ENCODE assay signal across 2 cellular contexts in genomic region chr9:23784962-23785361, GRCh38.
TF ChIP-seq lines count a peak whose summit lies in the region.

No MANE protein-coding gene starts in this region.

TF ChIP-seq in GM23338, 12 proteins besides CTCF, POLR2A, EP300 and RAD21:
- TF ChIP-seq EZH2phosphoT487 (IDR thresholded peaks at IDR 0.05; ENCODE audit: unreplicated experiment) (no peak), ZNF462 (CRISPR knock-in tag; IDR thresholded peaks at IDR 0.05) (no peak), CREB1 (CRISPR knock-in tag; IDR thresholded peaks at IDR 0.05; ENCODE audit: low read depth) (no peak)

TF ChIP-seq in HepG2, 621 proteins besides CTCF, POLR2A, EP300 and RAD21:
- TF ChIP-seq SCMH1 (CRISPR knock-in tag; IDR thresholded peaks at IDR 0.05; ENCODE audit: borderline replicate concordance) = no peak
